8 cellular contexts compared by ENCODE assay signal in genomic region chr7:47482013-47482761, GRCh38.
DNase-seq lines count a peak whose midpoint lies in the region; ATAC-seq lines count a peak whose summit lies in the region.

No MANE protein-coding gene starts in this region.

- DNase-seq in Daoy (ENCODE audit: low read depth) (peak; percentile 94), HuH-7.5 (ENCODE audit: low spot score) (peak; percentile 36), astrocyte of the hippocampus (ENCODE audit: low read depth, low spot score) (peak; percentile 93), mesendoderm (peak; percentile 54), T-helper 17 cell (no peak), cerebellum (ENCODE audit: low spot score) (no peak), DMS53 (lab: John Stamatoyannopoulos, UW) (no peak)

- no peak overlapping the region for H3K27ac Mint-ChIP-seq in T-helper 17 cell

- no peaks in the 10 kb centered on the region for H3K27me3 ChIP-seq in mesendoderm (ENCODE audit: insufficient read depth, low read length, poor library complexity)

- no peak overlapping the region for H4K5ac ChIP-seq in mesendoderm (ENCODE audit: low read length)

- no peaks in the 10 kb centered on the region for H3K9me3 ChIP-seq in T-helper 17 cell (ENCODE audit: control insufficient read depth, low read length, poor library complexity, severe bottlenecking)

- H3K4me2 ChIP-seq in mesendoderm (ENCODE audit: low read length): no peak overlapping the region

- no peak overlapping the region for H4K8ac ChIP-seq in mesendoderm (ENCODE audit: low read depth, low read length)

- H3K9ac ChIP-seq in mesendoderm (ENCODE audit: low read length): no peak overlapping the region

- H3K36me3 ChIP-seq in mesendoderm (ENCODE audit: control insufficient read depth, insufficient read depth, low read length): no peaks in the 10 kb centered on the region

- no peak overlapping the region for H2BK15ac ChIP-seq in mesendoderm (replicated peaks; ENCODE audit: low read depth)

- H3K4ac ChIP-seq in mesendoderm (ENCODE audit: low read depth, low read length): no peak overlapping the region

- no peaks in the 10 kb centered on the region for H3K27me3 Mint-ChIP-seq in T-helper 17 cell

- no peak overlapping the region for H2BK120ac ChIP-seq in mesendoderm (ENCODE audit: low read depth, low read length)

- H2AK5ac ChIP-seq in mesendoderm (ENCODE audit: low read length): no peak overlapping the region

- no peaks in the 10 kb centered on the region for H3K36me3 Mint-ChIP-seq in T-helper 17 cell (ENCODE audit: low read depth)

- no peak overlapping the region for H3K27ac ChIP-seq in mesendoderm (ENCODE audit: low read depth, low read length)

- no peaks in the 10 kb centered on the region for H3K4me1 Mint-ChIP-seq in T-helper 17 cell

- H3K23ac ChIP-seq in mesendoderm (ENCODE audit: low read length): no peak overlapping the region

- no peak overlapping the region for H3K56ac ChIP-seq in mesendoderm (ENCODE audit: low read length)

- no peak overlapping the region for H2BK5ac ChIP-seq in mesendoderm (ENCODE audit: low read length)

- no CpG with 5 or more reads among the region's 15 CpGs for WGBS in mesendoderm (ENCODE audit: extremely low coverage, insufficient coverage, low lambda C conversion rate)

- H3K79me1 ChIP-seq in mesendoderm (ENCODE audit: low read length): no peaks in the 10 kb centered on the region

- no peak overlapping the region for H3K4me3 ChIP-seq in mesendoderm (ENCODE audit: low read length)

- H3K18ac ChIP-seq in mesendoderm (ENCODE audit: low read length): no peak overlapping the region

- no peak overlapping the region for H3K4me3 Mint-ChIP-seq in T-helper 17 cell

- peaks cover 10% of the 10 kb centered on the region for H3K4me1 ChIP-seq in mesendoderm (ENCODE audit: control insufficient read depth, low read depth, low read length)

- no peaks in the 10 kb centered on the region for H3K79me2 ChIP-seq in mesendoderm (ENCODE audit: control insufficient read depth, insufficient read depth, low read length)

- no peak for ATAC-seq in GM18498 (IDR thresholded peaks at IDR 0.05; ENCODE audit: unreplicated experiment)
- no peak for ATAC-seq in T-helper 17 cell

Comparison
In these comparisons a context has a peak if more than half of its experiments do, and no peak if none do; other contexts are left out.
1. DNase-seq: peak in Daoy (single experiment), HuH-7.5 (single experiment), astrocyte of the hippocampus (single experiment) and mesendoderm (single experiment); none in T-helper 17 cell (0 of 3), cerebellum (single experiment) and DMS53 (single experiment).